Comparison of ENCODE assay signal across 18 cellular contexts in genomic region chr12:14561677-14562076, GRCh38.
"Had no signal": no experiment of that assay in that cellular context is flagged by ENCODE, and none has a peak within 500 bp of the region (broad histone marks: within the 10 kb centered on the region; RNA-seq: fewer than 3 reads in every experiment).

No MANE protein-coding gene starts in this region.

- ATAC-seq: gastrocnemius medialis, left lung, lower lobe of right lung, psoas muscle, sciatic nerve had no signal

- H3K9me3 ChIP-seq: gastrocnemius medialis, left lung, lower lobe of right lung, psoas muscle, suprapubic skin, thyroid gland, upper lobe of left lung, uterus had no signal

- H3K4me1 ChIP-seq: gastrocnemius medialis, psoas muscle, thyroid gland, uterus had no signal

- H3K4me3 ChIP-seq: gastrocnemius medialis, heart right ventricle, left lung, lower lobe of right lung, psoas muscle, suprapubic skin, thyroid gland, upper lobe of left lung, uterus had no signal

- H3K27me3 ChIP-seq: gastrocnemius medialis, heart right ventricle, suprapubic skin, thyroid gland, upper lobe of left lung, uterus had no signal

- H3K27ac ChIP-seq: gastrocnemius medialis, lower lobe of right lung, psoas muscle, suprapubic skin, thyroid gland, uterus had no signal

- DNase-seq: effector CD4-positive, alpha-beta T cell; endodermal cell; gastrocnemius medialis; heart right ventricle; hypothalamus; kidney glomerular epithelial cell; left lung; naive B cell; psoas muscle; retina; stimulated activated CD4-positive, alpha-beta T cell treated with anti-CD3 and anti-CD28 coated beads, Interleukin-12 subunit alpha, Interleukin-12 subunit beta, amount 100 ng/mL, for 4 hours; stimulated activated naive CD4-positive, alpha-beta T cell; thyroid gland; uterus had no signal

- H3K36me3 ChIP-seq: gastrocnemius medialis, heart right ventricle, left lung, lower lobe of right lung, suprapubic skin, thyroid gland, upper lobe of left lung, uterus had no signal
